ENCODE assay signal across 26 cellular contexts in genomic region chr11:133712235-133712634, GRCh38.
"Had no signal": no experiment of that assay in that cellular context is flagged by ENCODE, and none has a peak within 500 bp of the region (broad histone marks: within the 10 kb centered on the region; RNA-seq: fewer than 3 reads in every experiment).

No MANE protein-coding gene starts in this region.

- ATAC-seq: activated T-helper 17 cell treated with anti-CD3 and anti-CD28 coated beads, Interleukin-2, amount 50 U/mL, for 72 hours; foreskin keratinocyte; naive thymus-derived CD4-positive, alpha-beta T cell; T-cell had no signal

- H3K27me3 ChIP-seq: adrenal gland, ascending aorta, brain microvascular endothelial cell, foreskin keratinocyte, spleen, testis, upper lobe of left lung had no signal

- H3K4me3 ChIP-seq: adrenal gland, ascending aorta, lung, spleen, testis, upper lobe of left lung had no signal

- DNase-seq: activated CD4-positive, alpha-beta T cell treated with anti-CD3 and anti-CD28 coated beads for 1 hour; activated naive CD4-positive, alpha-beta T cell; activated T-cell treated with anti-CD3 and anti-CD28 coated beads, Interleukin-2, amount 50 U/mL, for 1 hour; adrenal gland; brain microvascular endothelial cell; caudate nucleus; dermis blood vessel endothelial cell; effector CD8-positive, alpha-beta T cell; erythroblast; foreskin keratinocyte; left cardiac atrium; naive thymus-derived CD4-positive, alpha-beta T cell; retina; spleen; stimulated activated CD4-positive, alpha-beta T cell treated with anti-CD3 and anti-CD28 coated beads, Interleukin-4, amount 100 ng/mL, for 1 hour; stimulated activated naive CD4-positive, alpha-beta T cell; T-cell; testis; upper lobe of left lung had no signal

- H3K4me1 ChIP-seq: adrenal gland, ascending aorta, foreskin keratinocyte, spleen, testis, upper lobe of left lung had no signal

- H3K36me3 ChIP-seq: adrenal gland, ascending aorta, brain microvascular endothelial cell, spleen, upper lobe of left lung had no signal

- H3K36me3 Mint-ChIP-seq: activated naive CD8-positive, alpha-beta T cell; naive thymus-derived CD4-positive, alpha-beta T cell; T-cell had no signal

- H3K27ac ChIP-seq: adrenal gland, ascending aorta, brain microvascular endothelial cell, foreskin keratinocyte, spleen, testis, upper lobe of left lung, VCaP had no signal

- H3K4me1 Mint-ChIP-seq: activated T-helper 17 cell treated with anti-CD3 and anti-CD28 coated beads, Interleukin-2, amount 50 U/mL, for 72 hours; naive thymus-derived CD4-positive, alpha-beta T cell; T-cell had no signal

- H3K9me3 Mint-ChIP-seq: activated T-helper 17 cell treated with anti-CD3 and anti-CD28 coated beads, Interleukin-2, amount 50 U/mL, for 72 hours; neural crest cell; T-cell; T-helper 2 cell treated with Interferon-gamma antibody and Interleukin-4, amounts not matched to agents 5 μg/mL and 100 μg/mL, for 36 hours had no signal

- H3K4me3 Mint-ChIP-seq: activated naive CD8-positive, alpha-beta T cell; activated T-helper 17 cell treated with anti-CD3 and anti-CD28 coated beads, Interleukin-2, amount 50 U/mL, for 72 hours; naive thymus-derived CD4-positive, alpha-beta T cell; neural crest cell; T-cell; T-helper 2 cell treated with Interferon-gamma antibody and Interleukin-4, amounts not matched to agents 5 μg/mL and 100 μg/mL, for 36 hours had no signal

- H3K27ac Mint-ChIP-seq: activated naive CD8-positive, alpha-beta T cell; activated T-helper 17 cell treated with anti-CD3 and anti-CD28 coated beads, Interleukin-2, amount 50 U/mL, for 72 hours; naive thymus-derived CD4-positive, alpha-beta T cell; T-cell; T-helper 2 cell treated with Interferon-gamma antibody and Interleukin-4, amounts not matched to agents 5 μg/mL and 100 μg/mL, for 36 hours had no signal

- H3K9me3 ChIP-seq: adrenal gland, ascending aorta, testis, upper lobe of left lung had no signal
